In the genomic region with DNA sequence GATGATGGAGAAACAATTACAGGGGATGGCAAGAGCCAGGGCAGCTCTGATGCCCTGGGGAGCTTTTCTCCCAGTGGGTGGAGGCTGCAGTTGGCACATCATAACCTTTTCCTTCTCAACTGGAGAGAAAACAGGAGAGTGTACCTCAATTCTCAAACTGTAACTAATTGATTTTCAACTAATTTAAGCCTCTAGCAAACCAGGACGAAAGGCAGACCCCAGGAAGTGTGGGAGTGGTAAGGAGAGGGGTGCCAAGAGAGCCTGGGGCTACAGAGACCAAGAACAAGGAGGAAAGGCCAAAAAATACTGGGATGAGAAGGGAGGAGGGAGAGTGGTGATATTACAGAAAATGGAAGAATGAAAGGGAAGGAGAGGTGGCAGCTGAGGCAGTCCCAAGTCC, we compare ENCODE assay signal across 17 cellular contexts. TPM values are rescaled to one million over a fixed set of nuclear protein-coding genes. Genes with fewer than 3 reads are reported as not detected.
DNase-seq lines count a peak whose midpoint lies in the region; TF ChIP-seq lines count a peak whose summit lies in the region.
"Had no signal": no experiment of that assay in that cellular context is flagged by ENCODE, and none has a peak within 500 bp of the region (broad histone marks: within the 10 kb centered on the region; RNA-seq: fewer than 3 reads in every experiment).

No MANE protein-coding gene starts in this region.

- no TSS peak for BruUV-seq in MCF 10A (replicated peaks; lab: Mats Ljungman, UMichigan)

- H3K4me3 ChIP-seq in BE2C (ENCODE audit: low read depth, low read length), result no peak overlapping the region
- H3K4me3 ChIP-seq: ascending aorta, GM23248, thyroid gland had no signal

- TF ChIP-seq CTCF in MCF 10A (IDR thresholded peaks at IDR 0.05; ENCODE audit: unreplicated experiment) (no peak), neural crest cell (conservative IDR thresholded peaks at IDR 0.05) (no peak), BE2C (IDR thresholded peaks at IDR 0.05; ENCODE audit: low read depth, low read length) (no peak)

- DNase-seq in Daoy (ENCODE audit: low read depth) (peak; percentile 17), NCI-H526 (lab: John Stamatoyannopoulos, UW) (peak; percentile 16 to 22), MCF 10A (ENCODE audit: unreplicated experiment) (peak; percentile 7), neural crest cell (ENCODE audit: low read depth, low spot score) (no peak), CD1c-positive myeloid dendritic cell (ENCODE audit: extremely low spot score) (no peak), germinal center (ENCODE audit: low spot score) (no peak), BE2C (no peak)
- no peak for DNase-seq in activated CD4-positive, alpha-beta T cell treated with anti-CD3 and anti-CD28 coated beads for 1 hour
- DNase-seq: activated naive CD4-positive, alpha-beta T cell treated with anti-CD3 and anti-CD28 coated beads, Interleukin-2, amount 10 ng/mL, durations not matched to agents 7 days and 5 days; CD4-positive, alpha-beta T cell; DMS79 treated with DMSO at 0.1 percent for 48 hours; GM23248; Peyer's patch; thyroid gland had no signal

- H3K36me3 ChIP-seq in BE2C, result no peaks in the 10 kb centered on the region
- H3K36me3 ChIP-seq: ascending aorta, neutrophil, Peyer's patch, thyroid gland had no signal

- H3K4me1 Mint-ChIP-seq in MCF 10A (ENCODE audit: insufficient read depth, unreplicated experiment) (peaks cover 40% of the 10 kb centered on the region), neural crest cell (peaks cover 32% of the 10 kb centered on the region)
- H3K4me1 Mint-ChIP-seq: activated naive CD4-positive, alpha-beta T cell treated with anti-CD3 and anti-CD28 coated beads, Interleukin-2, amount 10 ng/mL, durations not matched to agents 7 days and 5 days; stimulated activated effector memory CD8-positive, alpha-beta T cell treated with anti-CD3 and anti-CD28 coated beads, Interleukin-12 subunit alpha, Interleukin-12 subunit beta, amount 100 ng/mL, for 72 hours had no signal

- intact Hi-C loops in MCF 10A (cut with micrococcal nuclease), result loop anchor here (5.0 kb wide), 1 partner anchor 112 kb away; no protein-coding TSS in a partner anchor

- H3K36me3 Mint-ChIP-seq in MCF 10A (ENCODE audit: insufficient read depth, unreplicated experiment) (peaks cover 7% of the 10 kb centered on the region), neural crest cell (ENCODE audit: low read depth) (no peaks in the 10 kb centered on the region)
- H3K36me3 Mint-ChIP-seq: activated naive CD4-positive, alpha-beta T cell treated with anti-CD3 and anti-CD28 coated beads, Interleukin-2, amount 10 ng/mL, durations not matched to agents 7 days and 5 days; stimulated activated effector memory CD8-positive, alpha-beta T cell treated with anti-CD3 and anti-CD28 coated beads, Interleukin-12 subunit alpha, Interleukin-12 subunit beta, amount 100 ng/mL, for 72 hours had no signal

- no peaks in the 10 kb centered on the region for H3K27me3 Mint-ChIP-seq in MCF 10A (ENCODE audit: insufficient read depth, unreplicated experiment)
- H3K27me3 Mint-ChIP-seq in neural crest cell (ENCODE audit: low read depth), result no peaks in the 10 kb centered on the region
- H3K27me3 Mint-ChIP-seq: activated naive CD4-positive, alpha-beta T cell treated with anti-CD3 and anti-CD28 coated beads, Interleukin-2, amount 10 ng/mL, durations not matched to agents 7 days and 5 days; CD4-positive, alpha-beta T cell had no signal

- H3K27ac Mint-ChIP-seq in MCF 10A (ENCODE audit: low read depth, unreplicated experiment) (no peak overlapping the region), neural crest cell (ENCODE audit: unreplicated experiment) (peak overlapping the region; percentile 54)
- H3K27ac Mint-ChIP-seq: activated naive CD4-positive, alpha-beta T cell treated with anti-CD3 and anti-CD28 coated beads, Interleukin-2, amount 10 ng/mL, durations not matched to agents 7 days and 5 days; CD4-positive, alpha-beta T cell; stimulated activated effector memory CD8-positive, alpha-beta T cell treated with anti-CD3 and anti-CD28 coated beads, Interleukin-12 subunit alpha, Interleukin-12 subunit beta, amount 100 ng/mL, for 72 hours had no signal

- CTCF ChIA-PET in MCF 10A (lab: Yijun Ruan, JAX), result interaction anchor here (1.0 kb wide), 1 partner anchor 425 kb away, joined by 5 read pairs; no protein-coding TSS in a partner anchor

- POLR2A ChIA-PET in MCF 10A (lab: Yijun Ruan, JAX), result interaction anchor here (0.6 to 2.9 kb wide), 7 partner anchors 12 to 233 kb away, joined by 3 to 12 read pairs (median 4); no protein-coding TSS in a partner anchor

- H3K27me3 ChIP-seq in BE2C, result no peaks in the 10 kb centered on the region
- H3K27me3 ChIP-seq: ascending aorta, neutrophil, Peyer's patch, thyroid gland had no signal

- no peak overlapping the region for H3K4me3 Mint-ChIP-seq in MCF 10A (ENCODE audit: unreplicated experiment)
- peak overlapping the region; percentile 77 for H3K4me3 Mint-ChIP-seq in neural crest cell
- H3K4me3 Mint-ChIP-seq: activated naive CD4-positive, alpha-beta T cell treated with anti-CD3 and anti-CD28 coated beads, Interleukin-2, amount 10 ng/mL, durations not matched to agents 7 days and 5 days; CD4-positive, alpha-beta T cell; stimulated activated effector memory CD8-positive, alpha-beta T cell treated with anti-CD3 and anti-CD28 coated beads, Interleukin-12 subunit alpha, Interleukin-12 subunit beta, amount 100 ng/mL, for 72 hours had no signal

- no peaks in the 10 kb centered on the region for H3K4me1 ChIP-seq in BE2C
- H3K4me1 ChIP-seq: ascending aorta, Peyer's patch, thyroid gland had no signal

- H3K9me3 ChIP-seq in BE2C, result no peaks in the 10 kb centered on the region
- H3K9me3 ChIP-seq: ascending aorta, neutrophil, Peyer's patch, thyroid gland had no signal

- H3K9me3 Mint-ChIP-seq in MCF 10A (ENCODE audit: unreplicated experiment), result no peaks in the 10 kb centered on the region
- peaks cover 2% of the 10 kb centered on the region for H3K9me3 Mint-ChIP-seq in neural crest cell

RNA-seq across cellular contexts. Expression of a gene that starts 5.7 kb away (rescaled TPM):
- total RNA-seq in Daoy (2014; rRNA removed; shearing (Covaris generic)), result 0.06 and 1.4 TPM in 2 replicates
- not detected in 2 replicates for total RNA-seq in MCF 10A (2022)
- total RNA-seq in neural crest cell, result 2.2 and 2.4 TPM in 2 replicates
- 0.51 TPM for polyA plus RNA-seq in BE2C (2012; ENCODE audit: insufficient read depth, insufficient read length, low read depth)
- total RNA-seq: ascending aorta; CD4-positive, alpha-beta T cell; GM23248 had no signal
- polyA plus RNA-seq: GM23248 had no signal

Comparison
In these comparisons a context has a peak if more than half of its experiments do, and no peak if none do; other contexts are left out.
1. DNase-seq: peak in Daoy (single experiment), NCI-H526 (2 of 2) and MCF 10A (single experiment); none in neural crest cell (single experiment), CD1c-positive myeloid dendritic cell (single experiment), germinal center (single experiment), activated CD4-positive, alpha-beta T cell treated with anti-CD3 and anti-CD28 coated beads for 1 hour (single experiment) and BE2C (single experiment).